Comparison of ENCODE assay signal across 1 cellular context in genomic region chr12:57104292-57104910, GRCh38.
TF ChIP-seq lines count a peak whose summit lies in the region.

No MANE protein-coding gene starts in this region.

TF ChIP-seq in IMR-90, 13 proteins besides CTCF, POLR2A, EP300 and RAD21:
- TF ChIP-seq FOS (IDR thresholded peaks at IDR 0.05; ENCODE audit: low read depth, low read length) (no peak), MAFK (IDR thresholded peaks at IDR 0.05; ENCODE audit: low read depth, low read length) (no peak), RCOR1 (IDR thresholded peaks at IDR 0.05; ENCODE audit: insufficient replicate concordance, low read length) (no peak), SMC3 (IDR thresholded peaks at IDR 0.05; ENCODE audit: low read depth, low read length) (no peak), USF2 (IDR thresholded peaks at IDR 0.05; ENCODE audit: low read depth, low read length) (no peak), CEBPB (IDR thresholded peaks at IDR 0.05; ENCODE audit: low read depth, low read length) (no peak), NFE2L2 (IDR thresholded peaks at IDR 0.05; ENCODE audit: low read depth, low read length) (no peak), MXI1 (IDR thresholded peaks at IDR 0.05; ENCODE audit: borderline replicate concordance, low read depth, low read length) (no peak), CHD1 (IDR thresholded peaks at IDR 0.05; ENCODE audit: low read depth, low read length) (no peak), RFX5 (IDR thresholded peaks at IDR 0.05; ENCODE audit: low read depth, low read length) (no peak), ELK1 (IDR thresholded peaks at IDR 0.05; ENCODE audit: borderline replicate concordance, low read depth, low read length) (no peak), MAZ (IDR thresholded peaks at IDR 0.05; ENCODE audit: borderline replicate concordance, low read depth, low read length) (no peak), BHLHE40 (IDR thresholded peaks at IDR 0.05; ENCODE audit: low read depth, low read length) (no peak)
